ENCODE assay signal across 9 cellular contexts in genomic region chr10:25820496-25821415, GRCh38.
A peak's percentile ranks its signal among the peaks of the same experiment; 100 is the strongest.
DNase-seq lines count a peak whose midpoint lies in the region; ATAC-seq and TF ChIP-seq lines count a peak whose summit lies in the region.
"Had no signal": no experiment of that assay in that cellular context is flagged by ENCODE, and none has a peak within 500 bp of the region (broad histone marks: within the 10 kb centered on the region; RNA-seq: fewer than 3 reads in every experiment).

No MANE protein-coding gene starts in this region.

- DNase-seq in right cardiac atrium (no peak), left ventricle myocardium superior (no peak), MM.1S (peak; percentile 69), kidney tubule cell (ENCODE audit: low spot score) (no peak), GM10266 (ENCODE audit: extremely low spot score) (no peak)
- DNase-seq in activated naive CD8-positive, alpha-beta T cell treated with anti-CD3 and anti-CD28 coated beads, Interleukin-2, amount 50 U/mL, for 24 hours, result no peak
- DNase-seq in activated naive CD4-positive, alpha-beta T cell treated with anti-CD3 and anti-CD28 coated beads for 36 hours, result no peak

- H3K9ac ChIP-seq in MM.1S (ENCODE audit: low read length) (no peak overlapping the region), subcutaneous abdominal adipose tissue (ENCODE audit: low read length in 5 of 5) (no peak overlapping the region)

- H3K27ac Mint-ChIP-seq in activated naive CD8-positive, alpha-beta T cell treated with anti-CD3 and anti-CD28 coated beads, Interleukin-2, amount 50 U/mL, for 24 hours, result peak overlapping the region; percentile 2
- no peak overlapping the region for H3K27ac Mint-ChIP-seq in activated naive CD4-positive, alpha-beta T cell treated with anti-CD3 and anti-CD28 coated beads for 36 hours

- H3K27me3 Mint-ChIP-seq in activated naive CD8-positive, alpha-beta T cell treated with anti-CD3 and anti-CD28 coated beads, Interleukin-2, amount 50 U/mL, for 24 hours, result peaks cover 2% of the 10 kb centered on the region
- peaks cover 7% of the 10 kb centered on the region for H3K27me3 Mint-ChIP-seq in activated naive CD4-positive, alpha-beta T cell treated with anti-CD3 and anti-CD28 coated beads for 36 hours (ENCODE audit: low read depth)

- H2AFZ ChIP-seq in MM.1S (ENCODE audit: low read length), result peak overlapping the region; percentile 87

- peak overlapping the region; percentile 27 for H3K4me3 Mint-ChIP-seq in activated naive CD8-positive, alpha-beta T cell treated with anti-CD3 and anti-CD28 coated beads, Interleukin-2, amount 50 U/mL, for 24 hours
- no peak overlapping the region for H3K4me3 Mint-ChIP-seq in activated naive CD4-positive, alpha-beta T cell treated with anti-CD3 and anti-CD28 coated beads for 36 hours

- H3K9me3 Mint-ChIP-seq in activated naive CD8-positive, alpha-beta T cell treated with anti-CD3 and anti-CD28 coated beads, Interleukin-2, amount 50 U/mL, for 24 hours, result no peaks in the 10 kb centered on the region
- H3K9me3 Mint-ChIP-seq in activated naive CD4-positive, alpha-beta T cell treated with anti-CD3 and anti-CD28 coated beads for 36 hours, result no peaks in the 10 kb centered on the region

- H3K9me2 ChIP-seq in MM.1S (replicated peaks; ENCODE audit: insufficient read depth, low read length), result no peaks in the 10 kb centered on the region

- 56% methylated on average over 11 of the region's 11 CpGs for WGBS in right cardiac atrium

- no peaks in the 10 kb centered on the region for H3K36me3 Mint-ChIP-seq in activated naive CD8-positive, alpha-beta T cell treated with anti-CD3 and anti-CD28 coated beads, Interleukin-2, amount 50 U/mL, for 24 hours (ENCODE audit: low read depth)
- H3K36me3 Mint-ChIP-seq in activated naive CD4-positive, alpha-beta T cell treated with anti-CD3 and anti-CD28 coated beads for 36 hours (ENCODE audit: low read depth), result no peaks in the 10 kb centered on the region

- peaks cover 15% of the 10 kb centered on the region; the same call in 1 of the 2 replicates for H3F3A ChIP-seq in MM.1S (ENCODE audit: insufficient read depth, low read length)

- H3K9me3 ChIP-seq in right cardiac atrium (ENCODE audit: control insufficient read depth, low read length), result no peaks in the 10 kb centered on the region
- no peaks in the 10 kb centered on the region for H3K9me3 ChIP-seq in MM.1S (replicated peaks; ENCODE audit: insufficient read depth, low read length)
- no peaks in the 10 kb centered on the region for H3K9me3 ChIP-seq in subcutaneous abdominal adipose tissue (ENCODE audit: control insufficient read depth in 5 of 5, low read length in 5 of 5)

- H3K4me1 ChIP-seq in right cardiac atrium (ENCODE audit: control insufficient read depth, insufficient read depth, low read length) (no peaks in the 10 kb centered on the region), MM.1S (ENCODE audit: low read length) (peaks cover 20% of the 10 kb centered on the region), subcutaneous abdominal adipose tissue (ENCODE audit: control insufficient read depth in 5 of 5, insufficient read depth in 5 of 5, low read length in 5 of 5) (peaks cover 0 to 3% (median 0%) of the 10 kb centered on the region in 5 donors)

- CTCF ChIA-PET in activated naive CD4-positive, alpha-beta T cell treated with anti-CD3 and anti-CD28 coated beads for 36 hours (lab: Charles Lee), result interaction anchor here (0.6 kb wide), 1 partner anchor 244 kb away, joined by 3 read pairs; no protein-coding TSS in a partner anchor

- H4K20me1 ChIP-seq in MM.1S (ENCODE audit: insufficient read depth, low read length), result no peaks in the 10 kb centered on the region

- H3K27ac ChIP-seq in right cardiac atrium (ENCODE audit: low read length) (no peak overlapping the region), MM.1S (ENCODE audit: low read length) (peak overlapping the region; percentile 47; the same call in 1 of the 2 replicates), subcutaneous abdominal adipose tissue (ENCODE audit: low read depth, low read length) (no peak overlapping the region)

- ATAC-seq in right cardiac atrium, result no peak
- ATAC-seq in left ventricle myocardium superior, result no peak
- ATAC-seq in activated naive CD8-positive, alpha-beta T cell treated with anti-CD3 and anti-CD28 coated beads, Interleukin-2, amount 50 U/mL, for 24 hours, result no peak
- ATAC-seq: Panc1 had no signal

- no peaks in the 10 kb centered on the region for H3K36me3 ChIP-seq in MM.1S (replicated peaks; ENCODE audit: insufficient read depth, low read length)
- H3K36me3 ChIP-seq in subcutaneous abdominal adipose tissue (ENCODE audit: control insufficient read depth in 5 of 5, insufficient read depth in 5 of 5, low read length in 5 of 5), result no peaks in the 10 kb centered on the region

- H3K79me2 ChIP-seq in MM.1S (ENCODE audit: low read length), result no peaks in the 10 kb centered on the region

- H3K4me3 ChIP-seq in right cardiac atrium (ENCODE audit: low read length) (peak overlapping the region; percentile 13), MM.1S (ENCODE audit: low read length) (peak overlapping the region; percentile 32; the same call in 1 of the 2 replicates), subcutaneous abdominal adipose tissue (ENCODE audit: low read depth in 1 of 5, low read length in 5 of 5) (peak overlapping the region in 4 of 5 donors; percentile 3 to 55 (median 20))

- TF ChIP-seq CTCF in MM.1S (IDR thresholded peaks at IDR 0.05; ENCODE audit: low read length) (no peak), GM10266 (IDR thresholded peaks at IDR 0.05; ENCODE audit: control insufficient read depth, insufficient read depth, low read depth, missing control alignments) (no peak)

- H3K27me3 ChIP-seq in right cardiac atrium (ENCODE audit: control insufficient read depth, insufficient read depth) (no peaks in the 10 kb centered on the region), MM.1S (replicated peaks; ENCODE audit: insufficient read depth, low read length) (no peaks in the 10 kb centered on the region), subcutaneous abdominal adipose tissue (ENCODE audit: control insufficient read depth in 5 of 5, insufficient read depth in 4 of 5, low read length in 5 of 5) (no peaks in the 10 kb centered on the region)

- H3K4me1 Mint-ChIP-seq in activated naive CD8-positive, alpha-beta T cell treated with anti-CD3 and anti-CD28 coated beads, Interleukin-2, amount 50 U/mL, for 24 hours, result peaks cover 6% of the 10 kb centered on the region
- H3K4me1 Mint-ChIP-seq in activated naive CD4-positive, alpha-beta T cell treated with anti-CD3 and anti-CD28 coated beads for 36 hours (ENCODE audit: low read depth), result no peaks in the 10 kb centered on the region

- intact Hi-C loops in right cardiac atrium (cut with DNase I), result no loop called here
- intact Hi-C loops in left ventricle myocardium superior (cut with micrococcal nuclease), result no loop called here
- intact Hi-C loops in activated naive CD4-positive, alpha-beta T cell treated with anti-CD3 and anti-CD28 coated beads for 36 hours (cut with micrococcal nuclease), result no loop called here

- peak overlapping the region; percentile 50 for H3K4me2 ChIP-seq in MM.1S (ENCODE audit: low read depth, low read length)
